ENCODE assay signal across 1 cellular context in genomic region chr4:48687313-48687712, GRCh38.
A peak's percentile ranks its signal among the peaks of the same experiment; 100 is the strongest.
TF ChIP-seq lines count a peak whose summit lies in the region.

No MANE protein-coding gene starts in this region.

TF ChIP-seq in K562, 482 proteins besides CTCF, POLR2A, EP300 and RAD21:
- TF ChIP-seq MYC (IDR thresholded peaks at IDR 0.05; ENCODE audit: low read depth, low read length) (0 out of 2 replicates have a peak, but pooled peaks have one; percentile 16), MYC (CRISPR knock-in tag; IDR thresholded peaks at IDR 0.05; ENCODE audit: borderline replicate concordance, low read depth) (no peak), MYBL2 (IDR thresholded peaks at IDR 0.05; ENCODE audit: low read depth) (0 out of 2 replicates have a peak, but pooled peaks have one; percentile 41), MYBL2 (CRISPR knock-in tag; IDR thresholded peaks at IDR 0.05; ENCODE audit: borderline replicate concordance) (no peak), ZNF740 (CRISPR knock-in tag; IDR thresholded peaks at IDR 0.05) (no peak), ZNF740 (tag; IDR thresholded peaks at IDR 0.05) (peak in 1 of 2 experiments; percentile 75; a peak in 1 of 4 replicates), VEZF1 (CRISPR knock-in tag; IDR thresholded peaks at IDR 0.05) (peak; percentile 76), ZNF41 (CRISPR knock-in tag; conservative IDR thresholded peaks at IDR 0.05) (no peak)
